ENCODE assay signal across 9 cellular contexts in the genomic region with DNA sequence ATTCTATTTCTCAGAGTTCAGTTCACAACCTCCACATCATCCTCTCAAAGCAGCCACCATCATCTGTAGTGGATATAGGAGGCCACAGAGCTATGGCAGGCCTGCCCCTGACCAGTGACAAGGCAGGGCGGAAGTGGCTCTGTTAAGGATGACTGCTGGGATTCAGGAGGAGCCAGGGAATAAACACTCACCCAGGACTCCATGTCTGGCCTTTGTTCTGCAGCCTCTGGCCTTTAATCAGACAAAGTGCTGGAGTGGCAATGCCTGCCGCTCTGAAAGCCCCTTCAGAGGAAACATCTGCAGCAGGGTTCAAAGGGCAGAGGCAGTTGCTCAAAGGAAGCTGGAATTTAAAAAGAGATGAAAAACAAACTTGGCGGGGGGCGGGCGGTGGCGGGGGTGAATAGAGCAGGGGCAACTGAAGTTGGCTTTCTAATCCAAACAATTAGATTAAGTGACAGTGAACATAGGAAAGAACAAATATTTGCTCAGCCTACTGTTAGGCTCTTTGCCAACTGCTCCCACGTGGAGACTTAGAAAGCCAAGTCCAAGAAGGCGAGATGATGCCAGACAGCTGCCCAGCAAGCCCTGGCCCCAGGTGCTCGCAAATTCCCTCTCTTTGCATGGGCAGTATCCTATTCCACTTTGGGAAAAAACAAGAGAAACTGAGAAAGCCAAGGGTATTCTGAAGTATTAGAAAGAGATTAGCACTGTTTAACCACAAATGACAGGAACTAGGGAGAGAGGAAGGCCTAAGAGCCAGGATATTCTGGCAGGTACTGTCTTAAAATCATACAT. TPM values are rescaled to one million over a fixed set of nuclear protein-coding genes. Genes with fewer than 3 reads are reported as not detected.
A peak's percentile ranks its signal among the peaks of the same experiment; 100 is the strongest.
DNase-seq lines count a peak whose midpoint lies in the region; ATAC-seq and TF ChIP-seq lines count a peak whose summit lies in the region.
"Had no signal": no experiment of that assay in that cellular context is flagged by ENCODE, and none has a peak within 500 bp of the region (broad histone marks: within the 10 kb centered on the region; RNA-seq: fewer than 3 reads in every experiment).

No MANE protein-coding gene starts in this region.

- no peak for DNase-seq in activated CD4-positive, alpha-beta T cell treated with anti-CD3 and anti-CD28 coated beads, Interleukin-2, amount 10 ng/mL, durations not matched to agents 24 days and 14 days
- no peak for DNase-seq in activated CD4-positive, alpha-beta T cell treated with anti-CD3 and anti-CD28 coated beads, Interleukin-2, amount 50 U/mL, for 48 hours
- DNase-seq in PC-3 (peak; percentile 64), fibroblast of mammary gland (ENCODE audit: low read depth) (peak; percentile 26), testis (peak; percentile 52), vagina (ENCODE audit: extremely low spot score in 2 of 2) (no peak), sciatic nerve (ENCODE audit: low spot score) (no peak), hippocampal formation (lab: John Stamatoyannopoulos, UW) (no peak)

- H3K9me3 Mint-ChIP-seq in activated CD4-positive, alpha-beta T cell treated with anti-CD3 and anti-CD28 coated beads, Interleukin-2, amount 10 ng/mL, durations not matched to agents 24 days and 14 days: no peaks in the 10 kb centered on the region

- H3K27ac ChIP-seq in PC-3 (ENCODE audit: low read length): peak overlapping the region; percentile 87
- H3K27ac ChIP-seq in testis: no peak overlapping the region
- H3K27ac ChIP-seq in vagina: no peak overlapping the region
- H3K27ac ChIP-seq: SK-N-MC had no signal

- CTCF ChIA-PET in PC-3 (lab: Charles Lee): no interaction called here

- ATAC-seq in PC-3 (peak; percentile 27), sciatic nerve (no peak)

- BruUV-seq in PC-3 (replicated peaks; lab: Mats Ljungman, UMichigan): no TSS peak

- H3K4me1 ChIP-seq in PC-3 (ENCODE audit: insufficient read depth, low read length) (peaks cover 52% of the 10 kb centered on the region), testis (peaks cover 6% of the 10 kb centered on the region), vagina (peaks cover 8% of the 10 kb centered on the region)

- H3K27ac Mint-ChIP-seq in activated CD4-positive, alpha-beta T cell treated with anti-CD3 and anti-CD28 coated beads, Interleukin-2, amount 10 ng/mL, durations not matched to agents 24 days and 14 days: peak overlapping the region; percentile 94

- H3K9me2 ChIP-seq in PC-3 (replicated peaks; ENCODE audit: low read length): no peaks in the 10 kb centered on the region

- H2AFZ ChIP-seq in PC-3 (ENCODE audit: low read length): peak overlapping the region; percentile 48; the same call in 1 of the 2 replicates

- no peaks in the 10 kb centered on the region for H3K9me3 ChIP-seq in PC-3 (ENCODE audit: low read length)
- H3K9me3 ChIP-seq in testis: no peaks in the 10 kb centered on the region
- H3K9me3 ChIP-seq in vagina: no peaks in the 10 kb centered on the region

- H3F3A ChIP-seq in PC-3 (ENCODE audit: low read length, unreplicated experiment): peaks cover 11% of the 10 kb centered on the region

- H3K36me3 ChIP-seq in PC-3 (ENCODE audit: low read depth, low read length) (no peaks in the 10 kb centered on the region), testis (ENCODE audit: low read depth, missing control alignments) (no peaks in the 10 kb centered on the region), vagina (no peaks in the 10 kb centered on the region)

- 52 to 69% methylated on average over 6 to 9 of the region's 9 CpGs for WGBS in testis, 2 donors

- H3K27me3 Mint-ChIP-seq in activated CD4-positive, alpha-beta T cell treated with anti-CD3 and anti-CD28 coated beads, Interleukin-2, amount 10 ng/mL, durations not matched to agents 24 days and 14 days: no peaks in the 10 kb centered on the region

- TF ChIP-seq CTCF in PC-3 (conservative IDR thresholded peaks at IDR 0.05; ENCODE audit: low read depth, low read length) (no peak), fibroblast of mammary gland (conservative IDR thresholded peaks at IDR 0.05; ENCODE audit: control insufficient read depth, insufficient read depth, low read depth, low read length) (no peak), testis (IDR thresholded peaks at IDR 0.05) (no peak), vagina (IDR thresholded peaks at IDR 0.05) (no peak)

- H3K4me2 ChIP-seq in PC-3 (ENCODE audit: low read length): peak overlapping the region; percentile 76

- peak overlapping the region; percentile 45; the same call in 1 of the 2 replicates for H3K9ac ChIP-seq in PC-3 (ENCODE audit: low read length)

- H3K79me2 ChIP-seq in PC-3 (ENCODE audit: low read length): peaks cover 5% of the 10 kb centered on the region; the same call in 1 of the 2 replicates

- H3K4me1 Mint-ChIP-seq in activated CD4-positive, alpha-beta T cell treated with anti-CD3 and anti-CD28 coated beads, Interleukin-2, amount 10 ng/mL, durations not matched to agents 24 days and 14 days: peaks cover 57% of the 10 kb centered on the region

- peaks cover 8% of the 10 kb centered on the region for H3K36me3 Mint-ChIP-seq in activated CD4-positive, alpha-beta T cell treated with anti-CD3 and anti-CD28 coated beads, Interleukin-2, amount 10 ng/mL, durations not matched to agents 24 days and 14 days (ENCODE audit: low read depth)

- H3K4me3 Mint-ChIP-seq in activated CD4-positive, alpha-beta T cell treated with anti-CD3 and anti-CD28 coated beads, Interleukin-2, amount 10 ng/mL, durations not matched to agents 24 days and 14 days: peak overlapping the region; percentile 52

- intact Hi-C loops in activated CD4-positive, alpha-beta T cell treated with anti-CD3 and anti-CD28 coated beads, Interleukin-2, amount 10 ng/mL, durations not matched to agents 24 days and 14 days (cut with micrococcal nuclease): loop anchor here (1.0 to 5.0 kb wide), 2 partner anchors 36 to 82 kb away; no protein-coding TSS in a partner anchor
- intact Hi-C loops in PC-3 (cut with micrococcal nuclease): no loop called here
- intact Hi-C loops in testis (cut with DNase I; ENCODE audit: low total_unique reads): no loop called here
- intact Hi-C loops in vagina (cut with DNase I): no loop called here
- intact Hi-C loops in sciatic nerve (cut with DNase I): no loop called here

- no peaks in the 10 kb centered on the region for H3K27me3 ChIP-seq in PC-3 (ENCODE audit: low read length)
- no peaks in the 10 kb centered on the region for H3K27me3 ChIP-seq in testis
- H3K27me3 ChIP-seq in vagina: no peaks in the 10 kb centered on the region

- POLR2A ChIA-PET in PC-3 (lab: Charles Lee; ENCODE audit: unreplicated experiment): interaction anchor here (0.6 kb wide), 1 partner anchor 39 kb away, joined by 3 read pairs; no protein-coding TSS in a partner anchor

- TF ChIP-seq POLR2A in testis (IDR thresholded peaks at IDR 0.05) (no peak), vagina (IDR thresholded peaks at IDR 0.05) (no peak)

- H3K4me3 ChIP-seq in PC-3 (ENCODE audit: low read length): peak overlapping the region; percentile 5; the same call in 1 of the 2 replicates
- H3K4me3 ChIP-seq in fibroblast of mammary gland (ENCODE audit: control insufficient read depth, low read depth, low read length): no peak overlapping the region
- H3K4me3 ChIP-seq in testis: no peak overlapping the region
- H3K4me3 ChIP-seq in vagina: no peak overlapping the region
- H3K4me3 ChIP-seq: SK-N-MC had no signal

- H4K20me1 ChIP-seq in PC-3 (ENCODE audit: low read length): no peaks in the 10 kb centered on the region

RNA-seq across cellular contexts. Expression of gene MPP1, which starts 5.5 kb away (rescaled TPM):
- 22.4 and 25.6 TPM in 2 replicates for total RNA-seq in activated CD4-positive, alpha-beta T cell treated with anti-CD3 and anti-CD28 coated beads, Interleukin-2, amount 10 ng/mL, durations not matched to agents 24 days and 14 days
- total RNA-seq in PC-3 (2014; rRNA removed) (18.3 and 18.8 TPM in 2 replicates), testis (10 to 100 TPM; 36.4 to 46.2 TPM), vagina (15.7 TPM), sciatic nerve (52.0 TPM)
- polyA plus RNA-seq in testis (ENCODE audit: insufficient read depth, low read depth, low replicate concordance): 21.9 TPM

RNA-seq across cellular contexts. Expression of gene SMIM9, which starts 34.7 kb away (rescaled TPM):
- total RNA-seq in activated CD4-positive, alpha-beta T cell treated with anti-CD3 and anti-CD28 coated beads, Interleukin-2, amount 10 ng/mL, durations not matched to agents 24 days and 14 days: not detected in 2 replicates
- not detected in 2 replicates for total RNA-seq in PC-3 (2014; rRNA removed)
- under 1 TPM in 1 of 2 donors, not detected in 1; 0.87 TPM for total RNA-seq in testis
- polyA plus RNA-seq in testis (ENCODE audit: insufficient read depth, low read depth, low replicate concordance): 0.51 TPM
- not detected for total RNA-seq in vagina
- not detected for total RNA-seq in sciatic nerve

RNA-seq across cellular contexts. Expression of gene DKC1, which starts 37.1 kb away (rescaled TPM):
- total RNA-seq in activated CD4-positive, alpha-beta T cell treated with anti-CD3 and anti-CD28 coated beads, Interleukin-2, amount 10 ng/mL, durations not matched to agents 24 days and 14 days: 183 and 196 TPM in 2 replicates
- total RNA-seq in PC-3 (2014; rRNA removed) (89.2 and 115 TPM in 2 replicates), testis (10 to 100 TPM; 66.4 to 93.1 TPM), vagina (22.8 TPM), sciatic nerve (27.9 TPM)
- 58.8 TPM for polyA plus RNA-seq in testis (ENCODE audit: insufficient read depth, low read depth, low replicate concordance)

RNA-seq across cellular contexts. Expression of gene GAB3, which starts 48.9 kb away (rescaled TPM):
- total RNA-seq in activated CD4-positive, alpha-beta T cell treated with anti-CD3 and anti-CD28 coated beads, Interleukin-2, amount 10 ng/mL, durations not matched to agents 24 days and 14 days: 3.5 and 3.6 TPM in 2 replicates
- total RNA-seq in PC-3 (2014; rRNA removed) (3.1 TPM in 1 of 2 replicates, not detected in the other), testis (10 to 100 TPM; 30.5 to 30.6 TPM), vagina (7.6 TPM), sciatic nerve (7.6 TPM)
- polyA plus RNA-seq in testis (ENCODE audit: insufficient read depth, low read depth, low replicate concordance): 9.1 TPM

Comparison
In these comparisons a context has a peak if more than half of its experiments do, and no peak if none do; other contexts are left out.
1. DNase-seq: peak in PC-3 (single experiment), fibroblast of mammary gland (single experiment) and testis (single experiment); none in activated CD4-positive, alpha-beta T cell treated with anti-CD3 and anti-CD28 coated beads, Interleukin-2, amount 10 ng/mL, durations not matched to agents 24 days and 14 days (single experiment), activated CD4-positive, alpha-beta T cell treated with anti-CD3 and anti-CD28 coated beads, Interleukin-2, amount 50 U/mL, for 48 hours (0 of 2), vagina (0 of 2), sciatic nerve (single experiment) and hippocampal formation (0 of 2).